In genomic region chr10:49161411-49161997, GRCh38 we compare ENCODE assay signal across 8 cellular contexts. TPM values are rescaled to one million over a fixed set of nuclear protein-coding genes. Genes with fewer than 3 reads are reported as not detected.
DNase-seq lines count a peak whose midpoint lies in the region; ATAC-seq and TF ChIP-seq lines count a peak whose summit lies in the region.

No MANE protein-coding gene starts in this region.

- peaks cover 5% of the 10 kb centered on the region for H3K27me3 Mint-ChIP-seq in activated CD8-positive, alpha-beta T cell treated with anti-CD3 and anti-CD28 coated beads for 36 hours

- intact Hi-C loops in activated CD8-positive, alpha-beta T cell treated with anti-CD3 and anti-CD28 coated beads for 36 hours (cut with micrococcal nuclease): loop anchor here (5.0 kb wide), 1 partner anchor 179 kb away; no protein-coding TSS in a partner anchor

- no peak overlapping the region for H3K27ac Mint-ChIP-seq in activated CD8-positive, alpha-beta T cell treated with anti-CD3 and anti-CD28 coated beads for 36 hours

- peaks cover 10% of the 10 kb centered on the region for H3K4me1 Mint-ChIP-seq in activated CD8-positive, alpha-beta T cell treated with anti-CD3 and anti-CD28 coated beads for 36 hours (ENCODE audit: low read depth)

- no peaks in the 10 kb centered on the region for H3K36me3 Mint-ChIP-seq in activated CD8-positive, alpha-beta T cell treated with anti-CD3 and anti-CD28 coated beads for 36 hours (ENCODE audit: low read depth)

- H3K9me3 Mint-ChIP-seq in activated CD8-positive, alpha-beta T cell treated with anti-CD3 and anti-CD28 coated beads for 36 hours: no peaks in the 10 kb centered on the region

- no peak for ATAC-seq in HG02885 (IDR thresholded peaks at IDR 0.05; ENCODE audit: poor library complexity, unreplicated experiment)
- ATAC-seq in activated CD8-positive, alpha-beta T cell treated with anti-CD3 and anti-CD28 coated beads for 36 hours: no peak

- TF ChIP-seq CTCF in activated CD8-positive, alpha-beta T cell treated with anti-CD3 and anti-CD28 coated beads for 36 hours (IDR thresholded peaks at IDR 0.05): no peak

- no peak overlapping the region for H3K4me3 Mint-ChIP-seq in activated CD8-positive, alpha-beta T cell treated with anti-CD3 and anti-CD28 coated beads for 36 hours

- CTCF ChIA-PET in activated CD8-positive, alpha-beta T cell treated with anti-CD3 and anti-CD28 coated beads for 36 hours (lab: Charles Lee): interaction anchor here (1.0 to 1.4 kb wide), 2 partner anchors 10 to 505 kb away, joined by 3 to 4 read pairs; no protein-coding TSS in a partner anchor

- POLR2A ChIA-PET in activated CD8-positive, alpha-beta T cell treated with anti-CD3 and anti-CD28 coated beads for 36 hours (lab: Charles Lee): interaction anchor here (1.0 kb wide), 1 partner anchor 246 kb away, joined by 3 read pairs; no protein-coding TSS in a partner anchor

- in situ Hi-C loops in ACHN (cut with HindIII; ENCODE audit: low pct_ligation_motif_present, low pct_unique_long_range_greater_than_20kb, low sequenced_read_pairs): no loop called here

- DNase-seq in ACHN (peak; percentile 19), HT1080 (ENCODE audit: low read depth) (peak; percentile 79), amniotic epithelial cell (ENCODE audit: low read depth) (peak; percentile 7), inferior parietal cortex (ENCODE audit: extremely low spot score) (peak; percentile 58), NCI-H2196 treated with DMSO at 0.1 percent for 48 hours (lab: John Stamatoyannopoulos, UW; ENCODE audit: unreplicated experiment) (no peak), NCI-H1048 (lab: John Stamatoyannopoulos, UW) (no peak)
- DNase-seq in activated CD8-positive, alpha-beta T cell treated with anti-CD3 and anti-CD28 coated beads for 36 hours: no peak

RNA-seq across cellular contexts. Expression of gene TMEM273, which starts 26.7 kb away (rescaled TPM):
- not detected in 2 replicates for total RNA-seq in HT1080 (2014; rRNA removed; shearing (Covaris generic))
- polyA plus RNA-seq in HT1080 (2015; cell fraction: cytosol; rRNA removed): not detected in 2 replicates
- not detected in 2 replicates for polyA plus RNA-seq in HT1080 (2015; cell fraction: nucleus; rRNA removed)
- total RNA-seq in activated CD8-positive, alpha-beta T cell treated with anti-CD3 and anti-CD28 coated beads for 36 hours: 10 to 100 TPM; 16.6 to 19.0 TPM

RNA-seq across cellular contexts. Expression of gene FAM170B, which starts 27.7 kb away (rescaled TPM):
- total RNA-seq in HT1080 (2014; rRNA removed; shearing (Covaris generic)): not detected in 2 replicates
- not detected in 2 replicates for polyA plus RNA-seq in HT1080 (2015; cell fraction: cytosol; rRNA removed)
- polyA plus RNA-seq in HT1080 (2015; cell fraction: nucleus; rRNA removed): not detected in 2 replicates
- not detected for total RNA-seq in activated CD8-positive, alpha-beta T cell treated with anti-CD3 and anti-CD28 coated beads for 36 hours

RNA-seq across cellular contexts. Expression of gene VSTM4, which starts 46.2 kb away (rescaled TPM):
- 2.2 and 2.7 TPM in 2 replicates for total RNA-seq in HT1080 (2014; rRNA removed; shearing (Covaris generic))
- 2.5 and 2.6 TPM in 2 replicates for polyA plus RNA-seq in HT1080 (2015; cell fraction: cytosol; rRNA removed)
- polyA plus RNA-seq in HT1080 (2015; cell fraction: nucleus; rRNA removed): 1.3 and 2.6 TPM in 2 replicates
- total RNA-seq in activated CD8-positive, alpha-beta T cell treated with anti-CD3 and anti-CD28 coated beads for 36 hours: under 1 TPM; 0.04 to 0.09 TPM

Comparison
In these comparisons a context has a peak if more than half of its experiments do, and no peak if none do; other contexts are left out.
1. DNase-seq: peak in ACHN (single experiment), HT1080 (single experiment), amniotic epithelial cell (single experiment) and inferior parietal cortex (single experiment); none in NCI-H2196 treated with DMSO at 0.1 percent for 48 hours (single experiment), activated CD8-positive, alpha-beta T cell treated with anti-CD3 and anti-CD28 coated beads for 36 hours (single experiment) and NCI-H1048 (single experiment).
2. RNA of gene TMEM273, which starts 26.7 kb away (total RNA-seq): 16.6 to 19.0 TPM in activated CD8-positive, alpha-beta T cell treated with anti-CD3 and anti-CD28 coated beads for 36 hours; not detected in HT1080; every median in the first group is over 10 times any median in the second.